ENCODE assay signal across 19 cellular contexts in the genomic region with DNA sequence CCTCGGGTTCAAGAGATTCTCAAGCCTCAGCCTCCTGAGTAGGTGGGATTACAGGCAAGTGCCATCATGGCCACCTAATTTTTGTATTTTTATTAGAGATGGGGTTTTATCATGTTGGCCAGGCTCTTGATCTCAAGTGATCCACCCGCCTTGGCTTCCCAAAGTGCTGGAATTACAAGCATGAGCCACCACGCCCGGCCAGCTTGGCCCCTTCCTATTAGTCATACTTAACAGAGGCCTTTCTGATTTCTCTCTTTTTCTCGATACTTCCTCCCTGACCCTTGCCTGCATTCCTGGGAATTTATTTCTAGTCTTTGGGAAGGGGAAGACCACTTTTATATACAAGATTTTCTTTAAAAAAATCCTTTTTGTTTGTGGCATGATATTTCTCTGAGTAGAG. TPM values are rescaled to one million over a fixed set of nuclear protein-coding genes. Genes with fewer than 3 reads are reported as not detected.
DNase-seq lines count a peak whose midpoint lies in the region; ATAC-seq and TF ChIP-seq lines count a peak whose summit lies in the region.
"Had no signal": no experiment of that assay in that cellular context is flagged by ENCODE, and none has a peak within 500 bp of the region (broad histone marks: within the 10 kb centered on the region; RNA-seq: fewer than 3 reads in every experiment).

No MANE protein-coding gene starts in this region.

- H3K36me3 ChIP-seq in mammary epithelial cell (ENCODE audit: insufficient read depth, low read length) (no peaks in the 10 kb centered on the region), left lung (no peaks in the 10 kb centered on the region)
- H3K36me3 ChIP-seq: esophagus squamous epithelium, transverse colon had no signal

- DNase-seq in Calu3 (peak; percentile 44), LoVo (ENCODE audit: low spot score) (peak; percentile 58), mammary epithelial cell (peak; percentile 20), left lung (no peak)
- no peak for DNase-seq in activated naive CD4-positive, alpha-beta T cell (lab: John Stamatoyannopoulos, UW)
- DNase-seq: activated CD4-positive, alpha-beta memory T cell treated with anti-CD3 and anti-CD28 coated beads, Interleukin-2, amount 10 ng/mL, durations not matched to agents 7 days and 5 days; amniotic stem cell; cortex of kidney; DMS 273 treated with DMSO at 0.1 percent for 48 hours; esophagus squamous epithelium; GOT3; NCI-H1105 treated with DMSO at 0.1 percent for 48 hours; transverse colon had no signal

- no peak overlapping the region for H3K9ac ChIP-seq in mammary epithelial cell (ENCODE audit: insufficient read depth, low read length)

- no peak overlapping the region for H3K27ac ChIP-seq in mammary epithelial cell (ENCODE audit: insufficient read depth, low read depth, low read length)
- H3K27ac ChIP-seq in left lung = no peak overlapping the region
- H3K27ac ChIP-seq: esophagus squamous epithelium, SK-N-MC, transverse colon had no signal

- H3K4me1 Mint-ChIP-seq in Calu3 (ENCODE audit: low read depth, unreplicated experiment) = peaks cover 31% of the 10 kb centered on the region

- CTCF ChIA-PET in Calu3 (lab: Charles Lee) = interaction anchor here (0.6 kb wide), 1 partner anchor 589 kb away, joined by 4 read pairs; no protein-coding TSS in a partner anchor
- CTCF ChIA-PET in mammary epithelial cell (lab: Charles Lee; ENCODE audit: low non-redundant PET) = no interaction called here

- H3K9me3 ChIP-seq in mammary epithelial cell (replicated peaks; ENCODE audit: insufficient read depth, low read length) (no peaks in the 10 kb centered on the region), left lung (peaks cover 0 to 5% of the 10 kb centered on the region in 2 donors)
- H3K9me3 ChIP-seq: esophagus squamous epithelium, transverse colon had no signal

- WGBS in mammary epithelial cell (ENCODE audit: low coverage, missing lambda C conversion rate) = 82% methylated on average over 5 of the region's 5 CpGs

- no peaks in the 10 kb centered on the region for H3K27me3 Mint-ChIP-seq in Calu3 (ENCODE audit: unreplicated experiment)
- H3K27me3 Mint-ChIP-seq: memory B cell had no signal

- H3K4me1 ChIP-seq in mammary epithelial cell (ENCODE audit: insufficient read depth, low read length) = peaks cover 7% of the 10 kb centered on the region
- peaks cover 0 to 3% of the 10 kb centered on the region in 2 donors for H3K4me1 ChIP-seq in left lung
- H3K4me1 ChIP-seq: esophagus squamous epithelium, transverse colon had no signal

- H4K20me1 ChIP-seq in mammary epithelial cell (ENCODE audit: insufficient read depth, low read length) = no peaks in the 10 kb centered on the region

- in situ Hi-C loops in mammary epithelial cell (cut with MboI; ENCODE audit: low sequenced_read_pairs in 2 of 2) = no loop called here

- peaks cover 3% of the 10 kb centered on the region for H3K9me3 Mint-ChIP-seq in Calu3 (ENCODE audit: low read depth, unreplicated experiment)

- dilution Hi-C loops in mammary epithelial cell (cut with HindIII; ENCODE audit: low sequenced_read_pairs) = no loop called here

- intact Hi-C loops in Calu3 (cut with micrococcal nuclease; ENCODE audit: unreplicated experiment) (no loop called here), mammary epithelial cell (cut with micrococcal nuclease) (no loop called here), left lung (cut with DNase I) (no loop called here)

- no peak for TF ChIP-seq CTCF in Calu3 (IDR thresholded peaks at IDR 0.05; ENCODE audit: unreplicated experiment)
- TF ChIP-seq CTCF in mammary epithelial cell (conservative IDR thresholded peaks at IDR 0.05 in 1 of 2, IDR thresholded peaks at IDR 0.05 in 1 of 2; ENCODE audit: extremely low read depth in 1 of 2, insufficient read depth in 1 of 2, low read depth in 1 of 2, low read length in 2 of 2) = no peak
- no peak for TF ChIP-seq CTCF in left lung (IDR thresholded peaks at IDR 0.05)

- H3K36me3 Mint-ChIP-seq in Calu3 (ENCODE audit: insufficient read depth, unreplicated experiment) = peaks cover 3% of the 10 kb centered on the region
- H3K36me3 Mint-ChIP-seq: memory B cell had no signal

- no peak overlapping the region for H3K4me3 Mint-ChIP-seq in Calu3 (ENCODE audit: low read depth, unreplicated experiment)
- H3K4me3 Mint-ChIP-seq: activated CD4-positive, alpha-beta memory T cell treated with anti-CD3 and anti-CD28 coated beads, Interleukin-2, amount 10 ng/mL, durations not matched to agents 7 days and 5 days; memory B cell had no signal

- no peaks in the 10 kb centered on the region for H3K27me3 ChIP-seq in mammary epithelial cell (ENCODE audit: insufficient read depth, low read length)
- no peaks in the 10 kb centered on the region for H3K27me3 ChIP-seq in left lung
- H3K27me3 ChIP-seq: esophagus squamous epithelium, transverse colon had no signal

- BruUV-seq in Calu3 (replicated peaks; lab: Mats Ljungman, UMichigan) (no TSS peak), mammary epithelial cell (replicated peaks; lab: Mats Ljungman, UMichigan) (no TSS peak)

- H3K79me2 ChIP-seq in mammary epithelial cell (ENCODE audit: insufficient read depth, low read length) = no peaks in the 10 kb centered on the region

- ATAC-seq in left lung (peak; percentile 31), HG03432 (IDR thresholded peaks at IDR 0.05; ENCODE audit: unreplicated experiment) (no peak), GM19023 (IDR thresholded peaks at IDR 0.05; ENCODE audit: unreplicated experiment) (no peak), HG03139 (IDR thresholded peaks at IDR 0.05; ENCODE audit: unreplicated experiment) (no peak)
- ATAC-seq: sciatic nerve had no signal

- H3K4me3 ChIP-seq in mammary epithelial cell (replicated peaks in 1 of 3; ENCODE audit: insufficient read depth in 1 of 3, low read depth in 2 of 3, low read length in 3 of 3) (no peak overlapping the region), left lung (no peak overlapping the region)
- H3K4me3 ChIP-seq: esophagus squamous epithelium, SK-N-MC, transverse colon had no signal

- H3K4me2 ChIP-seq in mammary epithelial cell (ENCODE audit: insufficient read depth, low read depth, low read length) = peak overlapping the region; percentile 47

- H2AFZ ChIP-seq in mammary epithelial cell (ENCODE audit: low read depth, low read length) = no peak overlapping the region

- no peak overlapping the region for H3K27ac Mint-ChIP-seq in Calu3 (ENCODE audit: unreplicated experiment)
- H3K27ac Mint-ChIP-seq: activated CD4-positive, alpha-beta memory T cell treated with anti-CD3 and anti-CD28 coated beads, Interleukin-2, amount 10 ng/mL, durations not matched to agents 7 days and 5 days; memory B cell had no signal

RNA-seq across cellular contexts. Expression of a gene that starts 31.8 kb away (rescaled TPM):
- total RNA-seq in Calu3 (2022) (0.14 TPM in 1 of 2 replicates, not detected in the other), mammary epithelial cell (under 1 TPM in 1 of 2 donors, not detected in 1; 0.33 TPM), left lung (1 to 10 TPM; 4.6 to 9.0 TPM)
- not detected for polyA plus RNA-seq in mammary epithelial cell
- polyA minus RNA-seq in mammary epithelial cell = not detected

RNA-seq across cellular contexts. Expression of a gene that starts 50.4 kb away (rescaled TPM):
- total RNA-seq in Calu3 (2022) (not detected in 2 replicates), mammary epithelial cell (not detected), left lung (1 to 10 TPM; 2.6 to 4.9 TPM)
- polyA plus RNA-seq in mammary epithelial cell = not detected
- not detected for polyA minus RNA-seq in mammary epithelial cell

Comparison
In these comparisons a context has a peak if more than half of its experiments do, and no peak if none do; other contexts are left out.
1. DNase-seq: peak in Calu3 (single experiment), LoVo (single experiment) and mammary epithelial cell (single experiment); none in left lung (0 of 2) and activated naive CD4-positive, alpha-beta T cell (0 of 4).